19 cellular contexts compared by ENCODE assay signal in genomic region chr4:108359130-108359709, GRCh38.
A peak's percentile ranks its signal among the peaks of the same experiment; 100 is the strongest.
DNase-seq lines count a peak whose midpoint lies in the region; ATAC-seq and TF ChIP-seq lines count a peak whose summit lies in the region.
"Had no signal": no experiment of that assay in that cellular context is flagged by ENCODE, and none has a peak within 500 bp of the region (broad histone marks: within the 10 kb centered on the region; RNA-seq: fewer than 3 reads in every experiment).

No MANE protein-coding gene starts in this region.

- H3K36me3 ChIP-seq in smooth muscle cell (ENCODE audit: low read depth): no peaks in the 10 kb centered on the region
- H3K36me3 ChIP-seq: transverse colon had no signal

- H3K4me1 ChIP-seq in smooth muscle cell (ENCODE audit: low read depth) (peaks cover 9% of the 10 kb centered on the region), foreskin keratinocyte (peaks cover 3% of the 10 kb centered on the region)
- H3K4me1 ChIP-seq: transverse colon had no signal

- H3K4me1 Mint-ChIP-seq in T-cell: peaks cover 75 to 90% (median 79%) of the 10 kb centered on the region in 3 donors

- DNase-seq in stimulated activated naive CD4-positive, alpha-beta T cell (lab: John Stamatoyannopoulos, UW): peak; percentile 19 to 82 (median 59)
- no peak for DNase-seq in stimulated activated naive CD4-positive, alpha-beta T cell treated with Interleukin-2 at 50 U/mL for 16 hours (lab: John Stamatoyannopoulos, UW)
- DNase-seq in T-cell (peak in 31 of 34 experiments; percentile 26 to 77 (median 49)), smooth muscle cell (lab: John Stamatoyannopoulos, UW; ENCODE audit: unreplicated experiment) (no peak), iPS-NIHi11 (ENCODE audit: low spot score) (no peak), foreskin keratinocyte (no peak)
- DNase-seq in activated effector memory CD4-positive, alpha-beta T cell treated with anti-CD3 and anti-CD28 coated beads, Interleukin-2, amount 50 U/mL, for 16 hours: peak; percentile 66
- DNase-seq: foreskin melanocyte, GF-D8, left cardiac atrium, mucosa of descending colon, NCI-H1694 treated with DMSO at 0.1 percent for 48 hours, NCI-H446, occipital lobe, SIG-M5, transverse colon had no signal

- H3F3A ChIP-seq in smooth muscle cell (ENCODE audit: low read depth): peaks cover 28% of the 10 kb centered on the region

- peak overlapping the region; percentile 59 to 63 for H3K27ac Mint-ChIP-seq in T-cell
- H3K27ac Mint-ChIP-seq: GM23338 had no signal

- WGBS in smooth muscle cell (ENCODE audit: low lambda C conversion rate): 83% methylated on average over 5 of the region's 5 CpGs

- peak overlapping the region; percentile 5 to 68 (median 35) for H3K4me3 Mint-ChIP-seq in T-cell
- H3K4me3 Mint-ChIP-seq: GM23338 had no signal

- H3K27me3 ChIP-seq in smooth muscle cell (ENCODE audit: low read depth): no peaks in the 10 kb centered on the region
- no peaks in the 10 kb centered on the region for H3K27me3 ChIP-seq in foreskin keratinocyte
- H3K27me3 ChIP-seq: transverse colon had no signal

- no peaks in the 10 kb centered on the region for H3K27me3 Mint-ChIP-seq in T-cell

- peak overlapping the region; percentile 91 for H3K27ac ChIP-seq in smooth muscle cell (ENCODE audit: low read depth)
- no peak overlapping the region for H3K27ac ChIP-seq in foreskin keratinocyte
- H3K27ac ChIP-seq: transverse colon had no signal

- TF ChIP-seq CTCF in smooth muscle cell (IDR thresholded peaks at IDR 0.05; ENCODE audit: borderline replicate concordance, insufficient read depth, poor library complexity, severe bottlenecking) (no peak), foreskin keratinocyte (conservative IDR thresholded peaks at IDR 0.05) (no peak)

- peak overlapping the region; percentile 75 for H3K4me2 ChIP-seq in smooth muscle cell
- H3K4me2 ChIP-seq: GM23338 had no signal

- no peaks in the 10 kb centered on the region for H3K9me3 Mint-ChIP-seq in T-cell
- H3K9me3 Mint-ChIP-seq: GM23338 had no signal

- no peaks in the 10 kb centered on the region for H4K20me1 ChIP-seq in smooth muscle cell (ENCODE audit: low read depth)

- no peak overlapping the region for H3K4me3 ChIP-seq in smooth muscle cell
- H3K4me3 ChIP-seq: GM23338, mucosa of descending colon, transverse colon had no signal

- peak; percentile 64 to 74 (median 70) for ATAC-seq in T-cell (replicated peaks in 1 of 4)
- no peak for ATAC-seq in HG03342 (IDR thresholded peaks at IDR 0.05; ENCODE audit: unreplicated experiment)
- ATAC-seq in foreskin keratinocyte: no peak
- ATAC-seq: GM23338, left cardiac atrium, mucosa of descending colon, sciatic nerve had no signal

- no peaks in the 10 kb centered on the region for H3K79me2 ChIP-seq in smooth muscle cell (ENCODE audit: low read depth)

- no peak overlapping the region for H2AFZ ChIP-seq in smooth muscle cell (ENCODE audit: low read depth)
- H2AFZ ChIP-seq: GM23338 had no signal

- H3K36me3 Mint-ChIP-seq in T-cell: no peaks in the 10 kb centered on the region

- CTCF ChIA-PET in T-cell (lab: Charles Lee): no interaction called here

- POLR2A ChIA-PET in T-cell (lab: Charles Lee): interaction anchor here in 1 of 2 donors (1.1 kb wide), 1 partner anchor 186 kb away, joined by 4 read pairs; no protein-coding TSS in a partner anchor

- H3K9ac ChIP-seq in smooth muscle cell (ENCODE audit: low read depth): no peak overlapping the region

- H3K9me3 ChIP-seq in smooth muscle cell (replicated peaks; ENCODE audit: low read depth): no peaks in the 10 kb centered on the region
- H3K9me3 ChIP-seq: mucosa of descending colon, transverse colon had no signal

Comparison
In these comparisons a context has a peak if more than half of its experiments do, and no peak if none do; other contexts are left out.
1. DNase-seq: peak in stimulated activated naive CD4-positive, alpha-beta T cell (6 of 6), T-cell (31 of 34) and activated effector memory CD4-positive, alpha-beta T cell treated with anti-CD3 and anti-CD28 coated beads, Interleukin-2, amount 50 U/mL, for 16 hours (single experiment); none in stimulated activated naive CD4-positive, alpha-beta T cell treated with Interleukin-2 at 50 U/mL for 16 hours (single experiment), smooth muscle cell (single experiment), iPS-NIHi11 (single experiment) and foreskin keratinocyte (0 of 2).
2. ATAC-seq: peak in T-cell (4 of 4); none in HG03342 (single experiment) and foreskin keratinocyte (single experiment).